ENCODE assay signal across 17 cellular contexts in genomic region chr6:138486249-138487121, GRCh38. TPM values are rescaled to one million over a fixed set of nuclear protein-coding genes. Genes with fewer than 3 reads are reported as not detected.
A peak's percentile ranks its signal among the peaks of the same experiment; 100 is the strongest.
DNase-seq lines count a peak whose midpoint lies in the region; ATAC-seq and TF ChIP-seq lines count a peak whose summit lies in the region.
"Had no signal": no experiment of that assay in that cellular context is flagged by ENCODE, and none has a peak within 500 bp of the region (broad histone marks: within the 10 kb centered on the region; RNA-seq: fewer than 3 reads in every experiment).

No MANE protein-coding gene starts in this region.

- no peak for TF ChIP-seq EP300 in stomach (IDR thresholded peaks at IDR 0.05)

- no peak for DNase-seq in activated naive CD8-positive, alpha-beta T cell treated with anti-CD3 and anti-CD28 coated beads, Interleukin-2, amount 50 U/mL, for 24 hours
- DNase-seq in activated naive CD8-positive, alpha-beta T cell treated with anti-CD3 and anti-CD28 coated beads for 36 hours = no peak
- DNase-seq in Peyer's patch (peak in 1 of 3 donors; percentile 50), stomach (no peak), NCI-H446 treated with DMSO at 0.1 percent for 48 hours (lab: John Stamatoyannopoulos, UW) (no peak), hepatic stellate cell (ENCODE audit: low spot score) (no peak)
- DNase-seq in stimulated activated CD4-positive, alpha-beta T cell treated with anti-CD3 and anti-CD28 coated beads, Interleukin-12 subunit alpha, Interleukin-12 subunit beta, amount 100 ng/mL, for 4 hours = no peak
- DNase-seq: activated CD8-positive, alpha-beta T cell treated with anti-CD3 and anti-CD28 coated beads for 36 hours; activated gamma-delta T cell treated with Interleukin-2 at 50 U/mL for 16 hours; brain microvascular endothelial cell; CD8-positive, alpha-beta memory T cell; IMR-90; NCI-H1436; SIG-M5; tibial artery had no signal

- H3K27me3 Mint-ChIP-seq in activated naive CD8-positive, alpha-beta T cell treated with anti-CD3 and anti-CD28 coated beads, Interleukin-2, amount 50 U/mL, for 24 hours = no peaks in the 10 kb centered on the region
- H3K27me3 Mint-ChIP-seq in activated naive CD8-positive, alpha-beta T cell treated with anti-CD3 and anti-CD28 coated beads for 36 hours = peaks cover 8% of the 10 kb centered on the region
- H3K27me3 Mint-ChIP-seq: activated CD8-positive, alpha-beta T cell treated with anti-CD3 and anti-CD28 coated beads for 36 hours had no signal

- H3K9me3 Mint-ChIP-seq in activated naive CD8-positive, alpha-beta T cell treated with anti-CD3 and anti-CD28 coated beads, Interleukin-2, amount 50 U/mL, for 24 hours = no peaks in the 10 kb centered on the region
- no peaks in the 10 kb centered on the region for H3K9me3 Mint-ChIP-seq in activated naive CD8-positive, alpha-beta T cell treated with anti-CD3 and anti-CD28 coated beads for 36 hours
- H3K9me3 Mint-ChIP-seq: activated CD8-positive, alpha-beta T cell treated with anti-CD3 and anti-CD28 coated beads for 36 hours; CD8-positive, alpha-beta memory T cell had no signal

- TF ChIP-seq POLR2A in Peyer's patch (IDR thresholded peaks at IDR 0.05) = no peak
- no peak for TF ChIP-seq POLR2A in stomach (IDR thresholded peaks at IDR 0.05)

- intact Hi-C loops in stomach (cut with DNase I; ENCODE audit: low total_unique reads) = no loop called here

- ATAC-seq in activated naive CD8-positive, alpha-beta T cell treated with anti-CD3 and anti-CD28 coated beads, Interleukin-2, amount 50 U/mL, for 24 hours = no peak
- ATAC-seq: A549; activated CD8-positive, alpha-beta T cell treated with anti-CD3 and anti-CD28 coated beads for 36 hours had no signal

- H3K27ac ChIP-seq in Peyer's patch (peak overlapping the region in 3 of 4 donors; percentile 53 to 81 (median 66)), iPS-18a (ENCODE audit: low read length) (peak overlapping the region; percentile 37), stomach (peak overlapping the region in 4 of 5 donors; percentile 5 to 56 (median 36))
- H3K27ac ChIP-seq: A549, brain microvascular endothelial cell, tibial artery had no signal

- TF ChIP-seq CTCF in Peyer's patch (IDR thresholded peaks at IDR 0.05) = no peak
- TF ChIP-seq CTCF in stomach (IDR thresholded peaks at IDR 0.05) = no peak

- H3K27me3 ChIP-seq in Peyer's patch (no peaks in the 10 kb centered on the region), iPS-18a (ENCODE audit: control insufficient read depth, insufficient read depth, low read length) (no peaks in the 10 kb centered on the region), stomach (no peaks in the 10 kb centered on the region)
- H3K27me3 ChIP-seq: brain microvascular endothelial cell, tibial artery had no signal

- 63 to 83% (median 74%) methylated on average over 5 of the region's 5 CpGs for WGBS in stomach, 5 donors

- H3K9me3 ChIP-seq in Peyer's patch = no peaks in the 10 kb centered on the region
- H3K9me3 ChIP-seq in iPS-18a (ENCODE audit: control insufficient read depth, low read depth, low read length) = no peaks in the 10 kb centered on the region
- H3K9me3 ChIP-seq in stomach = no peaks in the 10 kb centered on the region
- H3K9me3 ChIP-seq: A549, tibial artery had no signal

- H3K36me3 Mint-ChIP-seq in activated naive CD8-positive, alpha-beta T cell treated with anti-CD3 and anti-CD28 coated beads, Interleukin-2, amount 50 U/mL, for 24 hours (ENCODE audit: low read depth) = no peaks in the 10 kb centered on the region
- H3K36me3 Mint-ChIP-seq in activated naive CD8-positive, alpha-beta T cell treated with anti-CD3 and anti-CD28 coated beads for 36 hours = no peaks in the 10 kb centered on the region
- H3K36me3 Mint-ChIP-seq: CD8-positive, alpha-beta memory T cell had no signal

- peak overlapping the region; percentile 37 for H3K27ac Mint-ChIP-seq in activated naive CD8-positive, alpha-beta T cell treated with anti-CD3 and anti-CD28 coated beads, Interleukin-2, amount 50 U/mL, for 24 hours
- no peak overlapping the region for H3K27ac Mint-ChIP-seq in activated naive CD8-positive, alpha-beta T cell treated with anti-CD3 and anti-CD28 coated beads for 36 hours
- H3K27ac Mint-ChIP-seq: activated CD8-positive, alpha-beta T cell treated with anti-CD3 and anti-CD28 coated beads for 36 hours; CD8-positive, alpha-beta memory T cell had no signal

- peaks cover 0 to 63% (median 2%) of the 10 kb centered on the region in 4 donors for H3K4me1 ChIP-seq in Peyer's patch
- peaks cover 37% of the 10 kb centered on the region for H3K4me1 ChIP-seq in iPS-18a (ENCODE audit: control insufficient read depth, low read depth, low read length)
- H3K4me1 ChIP-seq in stomach = peaks cover 4 to 39% (median 20%) of the 10 kb centered on the region in 4 donors
- H3K4me1 ChIP-seq: A549, tibial artery had no signal

- H3K36me3 ChIP-seq in Peyer's patch (no peaks in the 10 kb centered on the region), iPS-18a (ENCODE audit: control insufficient read depth, low read depth, low read length) (no peaks in the 10 kb centered on the region), stomach (no peaks in the 10 kb centered on the region)
- H3K36me3 ChIP-seq: brain microvascular endothelial cell, tibial artery had no signal

- H3K4me3 Mint-ChIP-seq in activated naive CD8-positive, alpha-beta T cell treated with anti-CD3 and anti-CD28 coated beads, Interleukin-2, amount 50 U/mL, for 24 hours = no peak overlapping the region
- H3K4me3 Mint-ChIP-seq in activated naive CD8-positive, alpha-beta T cell treated with anti-CD3 and anti-CD28 coated beads for 36 hours = no peak overlapping the region
- H3K4me3 Mint-ChIP-seq: activated CD8-positive, alpha-beta T cell treated with anti-CD3 and anti-CD28 coated beads for 36 hours; CD8-positive, alpha-beta memory T cell had no signal

- peaks cover 7% of the 10 kb centered on the region for H3K4me1 Mint-ChIP-seq in activated naive CD8-positive, alpha-beta T cell treated with anti-CD3 and anti-CD28 coated beads, Interleukin-2, amount 50 U/mL, for 24 hours
- peaks cover 9% of the 10 kb centered on the region for H3K4me1 Mint-ChIP-seq in activated naive CD8-positive, alpha-beta T cell treated with anti-CD3 and anti-CD28 coated beads for 36 hours
- H3K4me1 Mint-ChIP-seq: CD8-positive, alpha-beta memory T cell had no signal

- peak overlapping the region; percentile 49 for H3K9ac ChIP-seq in iPS-18a (ENCODE audit: low read length)

- H3K4me3 ChIP-seq in Peyer's patch (peak overlapping the region in 1 of 4 donors; percentile 4), iPS-18a (ENCODE audit: low read length) (peak overlapping the region; percentile 53), stomach (no peak overlapping the region)
- H3K4me3 ChIP-seq: A549, tibial artery had no signal

RNA-seq across cellular contexts. Expression of gene NHSL1, which starts 12.8 kb away (rescaled TPM):
- total RNA-seq in activated naive CD8-positive, alpha-beta T cell treated with anti-CD3 and anti-CD28 coated beads for 36 hours = under 1 TPM; 0.68 to 0.76 TPM
- total RNA-seq in Peyer's patch (100 to 1,000 TPM in 3 of 4 donors, 10 to 100 TPM in 1; 48.7 to 187 (median 160) TPM), stomach (10 to 100 TPM; 23.2 to 44.6 (median 36.1) TPM)
- 1 to 10 TPM; 1.8 to 3.0 (median 2.3) TPM for polyA plus RNA-seq in stomach
- polyA plus RNA-seq: CD8-positive, alpha-beta memory T cell had no signal

Comparison
In these comparisons a context has a peak if more than half of its experiments do, and no peak if none do; other contexts are left out.
1. RNA of gene NHSL1, which starts 12.8 kb away (total RNA-seq): 48.7 to 187 TPM in Peyer's patch and 23.2 to 44.6 TPM in stomach; 0.68 to 0.76 TPM in activated naive CD8-positive, alpha-beta T cell treated with anti-CD3 and anti-CD28 coated beads for 36 hours; every median in the first group is over 10 times any median in the second.
2. Peak in every context shown above with its lines, with median percentiles within 50 percentile points of each other: H3K27ac ChIP-seq.